Comparison of ENCODE assay signal across 1 cellular context in the genomic region with DNA sequence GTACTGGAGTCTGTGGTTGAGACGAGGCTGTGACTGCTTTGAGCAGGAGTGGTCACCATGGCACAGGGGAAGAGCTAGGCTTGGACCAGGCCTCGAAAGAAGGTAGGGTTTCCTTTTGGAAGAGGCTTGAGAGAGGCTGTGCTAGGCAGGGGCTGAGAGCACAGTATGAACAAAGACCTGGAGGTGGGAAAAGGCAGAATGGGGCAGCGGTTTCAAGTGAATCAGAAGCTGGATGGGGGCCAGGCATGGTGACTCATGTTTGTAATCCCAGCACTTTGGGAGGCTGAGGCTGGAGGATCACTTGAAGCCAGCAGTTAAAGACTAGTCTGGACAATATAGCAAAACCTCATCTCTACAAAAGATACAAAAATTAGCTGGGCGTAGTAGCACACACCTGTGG.
TF ChIP-seq lines count a peak whose summit lies in the region.

No MANE protein-coding gene starts in this region.

TF ChIP-seq in K562, 482 proteins besides CTCF, POLR2A, EP300 and RAD21 (continued from another document and continues in another):
- TF ChIP-seq FOXK2 (conservative IDR thresholded peaks at IDR 0.05 in 1 of 2, IDR thresholded peaks at IDR 0.05 in 1 of 2; ENCODE audit: low read depth in 2 of 2) (no peak), TSC22D4 (tag; IDR thresholded peaks at IDR 0.05) (no peak), JUND (IDR thresholded peaks at IDR 0.05; ENCODE audit: borderline replicate concordance, low read depth, low read length) (peak; percentile 91), JUND (tag; IDR thresholded peaks at IDR 0.05; ENCODE audit: borderline replicate concordance, low read depth, low read length) (peak; percentile 87; the same call in 2 of the 3 replicates), ZZZ3 (IDR thresholded peaks at IDR 0.05) (no peak), PRMT5 (CRISPR knock-in tag; IDR thresholded peaks at IDR 0.05) (no peak), ZNF140 (CRISPR knock-in tag; IDR thresholded peaks at IDR 0.05) (no peak), SREBF2 (CRISPR knock-in tag; IDR thresholded peaks at IDR 0.05) (no peak), SMC3 (conservative IDR thresholded peaks at IDR 0.05; ENCODE audit: insufficient read depth, low read depth, low read length) (no peak), BDP1 (IDR thresholded peaks at IDR 0.05; ENCODE audit: insufficient read depth, insufficient read length) (no peak), SRSF7 (optimal IDR thresholded peaks at IDR 0.05; ENCODE audit: low read depth, low read length) (no peak), PTRF (tag; IDR thresholded peaks at IDR 0.05) (no peak), ESRRA (IDR thresholded peaks at IDR 0.05; ENCODE audit: borderline replicate concordance, low read depth) (no peak), RAD51 (IDR thresholded peaks at IDR 0.05; ENCODE audit: borderline replicate concordance, low read depth) (no peak), NR2C2 (CRISPR knock-in tag; IDR thresholded peaks at IDR 0.05) (0 out of 2 replicates have a peak, but pooled peaks have one; percentile 15), NR2C2 (tag; IDR thresholded peaks at IDR 0.05) (no peak), BCOR (IDR thresholded peaks at IDR 0.05) (peak; percentile 26; the same call in 1 of the 2 replicates), PYGO2 (tag; IDR thresholded peaks at IDR 0.05) (no peak), MAFG (tag; conservative IDR thresholded peaks at IDR 0.05) (0 out of 2 replicates have a peak, but pooled peaks have one; percentile 34), JUN (IDR thresholded peaks at IDR 0.05; ENCODE audit: borderline replicate concordance, low read depth, low read length) (peak; percentile 89), JUN (CRISPR knock-in tag; IDR thresholded peaks at IDR 0.05; ENCODE audit: borderline replicate concordance) (0 out of 2 replicates have a peak, but pooled peaks have one; percentile 47), ZNF436 (CRISPR knock-in tag; IDR thresholded peaks at IDR 0.05) (no peak), CC2D1A (IDR thresholded peaks at IDR 0.05) (no peak), SMAD4 (CRISPR knock-in tag; conservative IDR thresholded peaks at IDR 0.05) (no peak), CBX5 (IDR thresholded peaks at IDR 0.05; ENCODE audit: borderline replicate concordance, low read depth) (no peak), PHF21A (IDR thresholded peaks at IDR 0.05; ENCODE audit: borderline replicate concordance, low read depth) (0 out of 2 replicates have a peak, but pooled peaks have one; percentile 29), ZNF668 (CRISPR knock-in tag; IDR thresholded peaks at IDR 0.05) (no peak), MCM3 (IDR thresholded peaks at IDR 0.05) (no peak), FOSL1 (tag; conservative IDR thresholded peaks at IDR 0.05) (peak; percentile 94), ZC3H11A (IDR thresholded peaks at IDR 0.05; ENCODE audit: low read depth, low read length) (no peak), ETS2 (tag; IDR thresholded peaks at IDR 0.05; ENCODE audit: borderline replicate concordance, poor library complexity, severe bottlenecking) (no peak), KLF16 (IDR thresholded peaks at IDR 0.05) (no peak), NFE2 (IDR thresholded peaks at IDR 0.05; ENCODE audit: low read depth) (peak; percentile 68), ZNF780A (CRISPR knock-in tag; IDR thresholded peaks at IDR 0.05) (no peak), RFX7 (CRISPR knock-in tag; IDR thresholded peaks at IDR 0.05) (no peak), ILK (tag; IDR thresholded peaks at IDR 0.05; ENCODE audit: borderline replicate concordance, low read depth) (no peak), ZNF561 (CRISPR knock-in tag; conservative IDR thresholded peaks at IDR 0.05) (no peak), CBX3 (IDR thresholded peaks at IDR 0.05; ENCODE audit: borderline replicate concordance in 1 of 2, low read length in 2 of 2) (no peak; a peak in 1 of 3 replicates), MXI1 (IDR thresholded peaks at IDR 0.05; ENCODE audit: low read depth, low read length) (no peak), HOXB6 (CRISPR knock-in tag; IDR thresholded peaks at IDR 0.05; ENCODE audit: borderline replicate concordance) (no peak), SMARCE1 (IDR thresholded peaks at IDR 0.05) (peak; percentile 67), HDAC2 (IDR thresholded peaks at IDR 0.05) (no peak), ZNF174 (CRISPR knock-in tag; IDR thresholded peaks at IDR 0.05) (no peak), ZNF384 (IDR thresholded peaks at IDR 0.05; ENCODE audit: low read depth, low read length) (no peak), ZNF408 (CRISPR knock-in tag; IDR thresholded peaks at IDR 0.05; ENCODE audit: low read depth) (no peak), CREBBP (IDR thresholded peaks at IDR 0.05; ENCODE audit: low read depth, low read length) (no peak), OTX1 (CRISPR knock-in tag; IDR thresholded peaks at IDR 0.05) (no peak)
- TF ChIP-seq, protein P1, sequence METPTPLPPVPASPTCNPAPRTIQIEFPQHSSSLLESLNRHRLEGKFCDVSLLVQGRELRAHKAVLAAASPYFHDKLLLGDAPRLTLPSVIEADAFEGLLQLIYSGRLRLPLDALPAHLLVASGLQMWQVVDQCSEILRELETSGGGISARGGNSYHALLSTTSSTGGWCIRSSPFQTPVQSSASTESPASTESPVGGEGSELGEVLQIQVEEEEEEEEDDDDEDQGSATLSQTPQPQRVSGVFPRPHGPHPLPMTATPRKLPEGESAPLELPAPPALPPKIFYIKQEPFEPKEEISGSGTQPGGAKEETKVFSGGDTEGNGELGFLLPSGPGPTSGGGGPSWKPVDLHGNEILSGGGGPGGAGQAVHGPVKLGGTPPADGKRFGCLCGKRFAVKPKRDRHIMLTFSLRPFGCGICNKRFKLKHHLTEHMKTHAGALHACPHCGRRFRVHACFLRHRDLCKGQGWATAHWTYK (CRISPR knock-in tag; IDR thresholded peaks at IDR 0.05), result no peak
- TF ChIP-seq, protein P2, sequence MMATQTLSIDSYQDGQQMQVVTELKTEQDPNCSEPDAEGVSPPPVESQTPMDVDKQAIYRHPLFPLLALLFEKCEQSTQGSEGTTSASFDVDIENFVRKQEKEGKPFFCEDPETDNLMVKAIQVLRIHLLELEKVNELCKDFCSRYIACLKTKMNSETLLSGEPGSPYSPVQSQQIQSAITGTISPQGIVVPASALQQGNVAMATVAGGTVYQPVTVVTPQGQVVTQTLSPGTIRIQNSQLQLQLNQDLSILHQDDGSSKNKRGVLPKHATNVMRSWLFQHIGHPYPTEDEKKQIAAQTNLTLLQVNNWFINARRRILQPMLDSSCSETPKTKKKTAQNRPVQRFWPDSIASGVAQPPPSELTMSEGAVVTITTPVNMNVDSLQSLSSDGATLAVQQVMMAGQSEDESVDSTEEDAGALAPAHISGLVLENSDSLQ (IDR thresholded peaks at IDR 0.05), result no peak
- TF ChIP-seq, protein P3, sequence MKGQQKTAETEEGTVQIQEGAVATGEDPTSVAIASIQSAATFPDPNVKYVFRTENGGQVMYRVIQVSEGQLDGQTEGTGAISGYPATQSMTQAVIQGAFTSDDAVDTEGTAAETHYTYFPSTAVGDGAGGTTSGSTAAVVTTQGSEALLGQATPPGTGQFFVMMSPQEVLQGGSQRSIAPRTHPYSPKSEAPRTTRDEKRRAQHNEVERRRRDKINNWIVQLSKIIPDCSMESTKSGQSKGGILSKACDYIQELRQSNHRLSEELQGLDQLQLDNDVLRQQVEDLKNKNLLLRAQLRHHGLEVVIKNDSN (CRISPR knock-in tag; IDR thresholded peaks at IDR 0.05), result no peak
- TF ChIP-seq, protein P4, sequence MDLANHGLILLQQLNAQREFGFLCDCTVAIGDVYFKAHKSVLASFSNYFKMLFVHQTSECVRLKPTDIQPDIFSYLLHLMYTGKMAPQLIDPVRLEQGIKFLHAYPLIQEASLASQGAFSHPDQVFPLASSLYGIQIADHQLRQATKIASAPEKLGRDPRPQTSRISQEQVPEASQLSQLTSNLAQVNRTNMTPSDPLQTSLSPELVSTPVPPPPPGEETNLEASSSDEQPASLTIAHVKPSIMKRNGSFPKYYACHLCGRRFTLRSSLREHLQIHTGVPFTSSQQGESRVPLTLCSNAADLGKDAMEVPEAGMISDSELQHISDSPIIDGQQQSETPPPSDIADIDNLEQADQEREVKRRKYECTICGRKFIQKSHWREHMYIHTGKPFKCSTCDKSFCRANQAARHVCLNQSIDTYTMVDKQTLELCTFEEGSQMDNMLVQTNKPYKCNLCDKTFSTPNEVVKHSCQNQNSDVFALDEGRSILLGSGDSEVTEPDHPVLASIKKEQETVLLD (IDR thresholded peaks at IDR 0.05), result no peak
- TF ChIP-seq, protein P5, sequence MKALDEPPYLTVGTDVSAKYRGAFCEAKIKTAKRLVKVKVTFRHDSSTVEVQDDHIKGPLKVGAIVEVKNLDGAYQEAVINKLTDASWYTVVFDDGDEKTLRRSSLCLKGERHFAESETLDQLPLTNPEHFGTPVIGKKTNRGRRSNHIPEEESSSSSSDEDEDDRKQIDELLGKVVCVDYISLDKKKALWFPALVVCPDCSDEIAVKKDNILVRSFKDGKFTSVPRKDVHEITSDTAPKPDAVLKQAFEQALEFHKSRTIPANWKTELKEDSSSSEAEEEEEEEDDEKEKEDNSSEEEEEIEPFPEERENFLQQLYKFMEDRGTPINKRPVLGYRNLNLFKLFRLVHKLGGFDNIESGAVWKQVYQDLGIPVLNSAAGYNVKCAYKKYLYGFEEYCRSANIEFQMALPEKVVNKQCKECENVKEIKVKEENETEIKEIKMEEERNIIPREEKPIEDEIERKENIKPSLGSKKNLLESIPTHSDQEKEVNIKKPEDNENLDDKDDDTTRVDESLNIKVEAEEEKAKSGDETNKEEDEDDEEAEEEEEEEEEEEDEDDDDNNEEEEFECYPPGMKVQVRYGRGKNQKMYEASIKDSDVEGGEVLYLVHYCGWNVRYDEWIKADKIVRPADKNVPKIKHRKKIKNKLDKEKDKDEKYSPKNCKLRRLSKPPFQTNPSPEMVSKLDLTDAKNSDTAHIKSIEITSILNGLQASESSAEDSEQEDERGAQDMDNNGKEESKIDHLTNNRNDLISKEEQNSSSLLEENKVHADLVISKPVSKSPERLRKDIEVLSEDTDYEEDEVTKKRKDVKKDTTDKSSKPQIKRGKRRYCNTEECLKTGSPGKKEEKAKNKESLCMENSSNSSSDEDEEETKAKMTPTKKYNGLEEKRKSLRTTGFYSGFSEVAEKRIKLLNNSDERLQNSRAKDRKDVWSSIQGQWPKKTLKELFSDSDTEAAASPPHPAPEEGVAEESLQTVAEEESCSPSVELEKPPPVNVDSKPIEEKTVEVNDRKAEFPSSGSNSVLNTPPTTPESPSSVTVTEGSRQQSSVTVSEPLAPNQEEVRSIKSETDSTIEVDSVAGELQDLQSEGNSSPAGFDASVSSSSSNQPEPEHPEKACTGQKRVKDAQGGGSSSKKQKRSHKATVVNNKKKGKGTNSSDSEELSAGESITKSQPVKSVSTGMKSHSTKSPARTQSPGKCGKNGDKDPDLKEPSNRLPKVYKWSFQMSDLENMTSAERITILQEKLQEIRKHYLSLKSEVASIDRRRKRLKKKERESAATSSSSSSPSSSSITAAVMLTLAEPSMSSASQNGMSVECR (CRISPR knock-in tag; IDR thresholded peaks at IDR 0.05), result 0 out of 2 replicates have a peak, but pooled peaks have one; percentile 33
- TF ChIP-seq, protein P6, sequence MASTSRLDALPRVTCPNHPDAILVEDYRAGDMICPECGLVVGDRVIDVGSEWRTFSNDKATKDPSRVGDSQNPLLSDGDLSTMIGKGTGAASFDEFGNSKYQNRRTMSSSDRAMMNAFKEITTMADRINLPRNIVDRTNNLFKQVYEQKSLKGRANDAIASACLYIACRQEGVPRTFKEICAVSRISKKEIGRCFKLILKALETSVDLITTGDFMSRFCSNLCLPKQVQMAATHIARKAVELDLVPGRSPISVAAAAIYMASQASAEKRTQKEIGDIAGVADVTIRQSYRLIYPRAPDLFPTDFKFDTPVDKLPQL (IDR thresholded peaks at IDR 0.05; ENCODE audit: extremely low read depth, insufficient read length), result no peak
- TF ChIP-seq, protein P7, sequence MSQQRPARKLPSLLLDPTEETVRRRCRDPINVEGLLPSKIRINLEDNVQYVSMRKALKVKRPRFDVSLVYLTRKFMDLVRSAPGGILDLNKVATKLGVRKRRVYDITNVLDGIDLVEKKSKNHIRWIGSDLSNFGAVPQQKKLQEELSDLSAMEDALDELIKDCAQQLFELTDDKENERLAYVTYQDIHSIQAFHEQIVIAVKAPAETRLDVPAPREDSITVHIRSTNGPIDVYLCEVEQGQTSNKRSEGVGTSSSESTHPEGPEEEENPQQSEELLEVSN (IDR thresholded peaks at IDR 0.05; ENCODE audit: borderline replicate concordance in 1 of 2, extremely low read depth in 1 of 2, insufficient read depth in 1 of 2, insufficient read length in 1 of 2, low read depth in 1 of 2, low read length in 1 of 2, poor library complexity in 1 of 2, severe bottlenecking in 1 of 2), result peak in 1 of 2 experiments; percentile 21
- TF ChIP-seq, protein P8, sequence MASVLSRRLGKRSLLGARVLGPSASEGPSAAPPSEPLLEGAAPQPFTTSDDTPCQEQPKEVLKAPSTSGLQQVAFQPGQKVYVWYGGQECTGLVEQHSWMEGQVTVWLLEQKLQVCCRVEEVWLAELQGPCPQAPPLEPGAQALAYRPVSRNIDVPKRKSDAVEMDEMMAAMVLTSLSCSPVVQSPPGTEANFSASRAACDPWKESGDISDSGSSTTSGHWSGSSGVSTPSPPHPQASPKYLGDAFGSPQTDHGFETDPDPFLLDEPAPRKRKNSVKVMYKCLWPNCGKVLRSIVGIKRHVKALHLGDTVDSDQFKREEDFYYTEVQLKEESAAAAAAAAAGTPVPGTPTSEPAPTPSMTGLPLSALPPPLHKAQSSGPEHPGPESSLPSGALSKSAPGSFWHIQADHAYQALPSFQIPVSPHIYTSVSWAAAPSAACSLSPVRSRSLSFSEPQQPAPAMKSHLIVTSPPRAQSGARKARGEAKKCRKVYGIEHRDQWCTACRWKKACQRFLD (CRISPR knock-in tag; IDR thresholded peaks at IDR 0.05), result no peak
- TF ChIP-seq, protein P9, sequence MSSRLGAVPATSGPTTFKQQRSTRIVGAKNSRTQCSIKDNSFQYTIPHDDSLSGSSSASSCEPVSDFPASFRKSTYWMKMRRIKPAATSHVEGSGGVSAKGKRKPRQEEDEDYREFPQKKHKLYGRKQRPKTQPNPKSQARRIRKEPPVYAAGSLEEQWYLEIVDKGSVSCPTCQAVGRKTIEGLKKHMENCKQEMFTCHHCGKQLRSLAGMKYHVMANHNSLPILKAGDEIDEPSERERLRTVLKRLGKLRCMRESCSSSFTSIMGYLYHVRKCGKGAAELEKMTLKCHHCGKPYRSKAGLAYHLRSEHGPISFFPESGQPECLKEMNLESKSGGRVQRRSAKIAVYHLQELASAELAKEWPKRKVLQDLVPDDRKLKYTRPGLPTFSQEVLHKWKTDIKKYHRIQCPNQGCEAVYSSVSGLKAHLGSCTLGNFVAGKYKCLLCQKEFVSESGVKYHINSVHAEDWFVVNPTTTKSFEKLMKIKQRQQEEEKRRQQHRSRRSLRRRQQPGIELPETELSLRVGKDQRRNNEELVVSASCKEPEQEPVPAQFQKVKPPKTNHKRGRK (tag; IDR thresholded peaks at IDR 0.05), result no peak
- TF ChIP-seq, protein P10, sequence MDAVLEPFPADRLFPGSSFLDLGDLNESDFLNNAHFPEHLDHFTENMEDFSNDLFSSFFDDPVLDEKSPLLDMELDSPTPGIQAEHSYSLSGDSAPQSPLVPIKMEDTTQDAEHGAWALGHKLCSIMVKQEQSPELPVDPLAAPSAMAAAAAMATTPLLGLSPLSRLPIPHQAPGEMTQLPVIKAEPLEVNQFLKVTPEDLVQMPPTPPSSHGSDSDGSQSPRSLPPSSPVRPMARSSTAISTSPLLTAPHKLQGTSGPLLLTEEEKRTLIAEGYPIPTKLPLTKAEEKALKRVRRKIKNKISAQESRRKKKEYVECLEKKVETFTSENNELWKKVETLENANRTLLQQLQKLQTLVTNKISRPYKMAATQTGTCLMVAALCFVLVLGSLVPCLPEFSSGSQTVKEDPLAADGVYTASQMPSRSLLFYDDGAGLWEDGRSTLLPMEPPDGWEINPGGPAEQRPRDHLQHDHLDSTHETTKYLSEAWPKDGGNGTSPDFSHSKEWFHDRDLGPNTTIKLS (IDR thresholded peaks at IDR 0.05; ENCODE audit: borderline replicate concordance, low read depth), result no peak
